15 cellular contexts compared by ENCODE assay signal in genomic region chr6:39843305-39844020, GRCh38. TPM values are rescaled to one million over a fixed set of nuclear protein-coding genes. Genes with fewer than 3 reads are reported as not detected.
A peak's percentile ranks its signal among the peaks of the same experiment; 100 is the strongest.
DNase-seq lines count a peak whose midpoint lies in the region; ATAC-seq and TF ChIP-seq lines count a peak whose summit lies in the region.
"Had no signal": no experiment of that assay in that cellular context is flagged by ENCODE, and none has a peak within 500 bp of the region (broad histone marks: within the 10 kb centered on the region; RNA-seq: fewer than 3 reads in every experiment).

No MANE protein-coding gene starts in this region.

- DNase-seq in Right ventricle myocardium superior: no peak
- DNase-seq in right atrium auricular region (ENCODE audit: low spot score): no peak
- no peak for DNase-seq in ascending aorta (ENCODE audit: low spot score in 2 of 2)
- peak; percentile 45 for DNase-seq in left ventricle myocardium superior
- no peak for DNase-seq in aorta
- DNase-seq in foreskin melanocyte: no peak
- no peak for DNase-seq in SIG-M5 treated with dmso at 0.1 percent for 504 hours (lab: John Stamatoyannopoulos, UW; ENCODE audit: unreplicated experiment)
- DNase-seq: activated CD4-positive, alpha-beta T cell treated with anti-CD3 and anti-CD28 coated beads, Interleukin-2, amount 10 ng/mL, durations not matched to agents 7 days and 5 days; activated effector memory CD4-positive, alpha-beta T cell treated with anti-CD3 and anti-CD28 coated beads, Interleukin-2, amount 50 U/mL, for 16 hours; kidney; NCI-H1436 treated with DMSO at 0.1 percent for 48 hours had no signal

- WGBS in aorta, 2 donors: 9 to 15% methylated on average over 12 of the region's 12 CpGs

- H3K36me3 ChIP-seq in right atrium auricular region (no peaks in the 10 kb centered on the region), ascending aorta (no peaks in the 10 kb centered on the region), aorta (ENCODE audit: control insufficient read depth in 1 of 2, insufficient read depth in 2 of 2, low read length in 1 of 2) (no peaks in the 10 kb centered on the region)
- H3K36me3 ChIP-seq: BLaER1 treated with 17β-estradiol and CSF1 and Interleukin-3, amounts not matched to agents 10 nM and 100 nM; neutrophil had no signal

- H3K4me1 ChIP-seq in right atrium auricular region: peaks cover 0 to 19% of the 10 kb centered on the region in 2 donors
- H3K4me1 ChIP-seq in ascending aorta: peaks cover 15 to 44% of the 10 kb centered on the region in 2 donors
- peaks cover 3% of the 10 kb centered on the region in 2 donors for H3K4me1 ChIP-seq in aorta (ENCODE audit: control insufficient read depth in 1 of 2, insufficient read depth in 2 of 2, low read length in 2 of 2)

- H3K27ac ChIP-seq in right atrium auricular region: peak overlapping the region in 1 of 2 donors; percentile 39
- peak overlapping the region; percentile 67 for H3K27ac ChIP-seq in ascending aorta
- H3K27ac ChIP-seq in aorta (ENCODE audit: low read depth in 1 of 2, low read length in 2 of 2): peak overlapping the region; percentile 44 to 69
- H3K27ac ChIP-seq: BLaER1 treated with 17β-estradiol and CSF1 and Interleukin-3, amounts not matched to agents 10 nM and 100 nM; neutrophil had no signal

- H3K27me3 ChIP-seq in right atrium auricular region: no peaks in the 10 kb centered on the region
- H3K27me3 ChIP-seq in ascending aorta: no peaks in the 10 kb centered on the region
- H3K27me3 ChIP-seq in aorta (ENCODE audit: control insufficient read depth in 1 of 2, insufficient read depth in 2 of 2, low read length in 1 of 2): no peaks in the 10 kb centered on the region
- H3K27me3 ChIP-seq: BLaER1 treated with 17β-estradiol and CSF1 and Interleukin-3, amounts not matched to agents 10 nM and 100 nM; neutrophil had no signal

- no peak for TF ChIP-seq CTCF in right atrium auricular region (IDR thresholded peaks at IDR 0.05)
- peak in 2 of 3 experiments; percentile 25 to 43 for TF ChIP-seq CTCF in ascending aorta (IDR thresholded peaks at IDR 0.05)

- intact Hi-C loops in Right ventricle myocardium superior (cut with DNase I) (no loop called here), ascending aorta (cut with DNase I) (loop anchor here (10.0 kb wide), 1 partner anchor 119 kb away; the partner anchor contains the start of gene KIF6), left ventricle myocardium superior (cut with micrococcal nuclease) (no loop called here), aorta (cut with DNase I) (no loop called here)

- ATAC-seq in Right ventricle myocardium superior (ENCODE audit: poor library complexity) (peak; percentile 42), left ventricle myocardium superior (peak; percentile 49), aorta (ENCODE audit: low FRiP score) (peak; percentile 67), GM21786 (IDR thresholded peaks at IDR 0.05; ENCODE audit: unreplicated experiment) (no peak)
- ATAC-seq: esophagus mucosa had no signal

- no peak overlapping the region for H3K4me3 ChIP-seq in right atrium auricular region
- H3K4me3 ChIP-seq in ascending aorta: peak overlapping the region in 1 of 2 donors; percentile 5
- H3K4me3 ChIP-seq in aorta (ENCODE audit: low read length in 2 of 2): no peak overlapping the region
- H3K4me3 ChIP-seq: BLaER1 treated with 17β-estradiol and CSF1 and Interleukin-3, amounts not matched to agents 10 nM and 100 nM had no signal

- no peaks in the 10 kb centered on the region for H3K9me3 ChIP-seq in right atrium auricular region
- no peaks in the 10 kb centered on the region for H3K9me3 ChIP-seq in ascending aorta
- H3K9me3 ChIP-seq in aorta (ENCODE audit: control insufficient read depth, low read length): no peaks in the 10 kb centered on the region
- H3K9me3 ChIP-seq: BLaER1 treated with 17β-estradiol and CSF1 and Interleukin-3, amounts not matched to agents 10 nM and 100 nM; neutrophil had no signal

RNA-seq across cellular contexts. Expression of gene DAAM2, which starts 51.3 kb away (rescaled TPM):
- 13.0 TPM for total RNA-seq in Right ventricle myocardium superior
- total RNA-seq in right atrium auricular region: 1 to 10 TPM; 8.3 to 9.7 TPM
- 44.0 TPM for total RNA-seq in ascending aorta
- 16.1 TPM for total RNA-seq in left ventricle myocardium superior
- 10 to 100 TPM; 61.5 to 62.1 TPM for total RNA-seq in aorta
- polyA plus RNA-seq in aorta: 10 to 100 TPM; 27.3 to 30.4 TPM
- total RNA-seq: activated CD4-positive, alpha-beta T cell treated with anti-CD3 and anti-CD28 coated beads, Interleukin-2, amount 10 ng/mL, durations not matched to agents 7 days and 5 days had no signal

Comparison
In these comparisons a context has a peak if more than half of its experiments do, and no peak if none do; other contexts are left out.
1. CTCF ChIP-seq: peak in ascending aorta (2 of 3); none in right atrium auricular region (0 of 2).